In the genomic region with DNA sequence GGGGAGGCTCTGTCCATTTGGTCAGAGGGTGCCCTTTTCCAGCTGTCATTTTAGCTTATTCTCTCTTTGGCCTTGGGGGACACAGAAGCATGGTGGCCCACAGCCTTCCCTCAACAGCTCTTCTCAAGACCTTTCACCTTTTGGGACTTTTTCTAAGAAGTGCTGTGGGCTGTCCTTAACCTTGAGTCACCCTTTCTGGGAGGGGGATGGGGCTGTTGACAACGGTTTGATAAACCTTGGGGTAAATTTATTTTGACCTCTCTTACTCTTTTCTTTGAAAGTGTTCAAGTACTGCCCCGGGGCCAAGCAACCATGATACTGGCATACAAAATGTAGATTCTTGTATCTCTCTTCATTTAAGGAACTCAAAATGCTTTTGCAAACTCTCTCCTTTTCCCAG, we compare ENCODE assay signal across 2 cellular contexts.
TF ChIP-seq lines count a peak whose summit lies in the region.

No MANE protein-coding gene starts in this region.

TF ChIP-seq in HCT116, 20 proteins besides CTCF, POLR2A, EP300 and RAD21:
- TF ChIP-seq EGR1 (IDR thresholded peaks at IDR 0.05; ENCODE audit: low read depth) (no peak), ZBTB33 (IDR thresholded peaks at IDR 0.05; ENCODE audit: extremely low read depth, insufficient replicate concordance, low read length) (no peak), CBX3 (IDR thresholded peaks at IDR 0.05; ENCODE audit: low read depth) (no peak), MAX (IDR thresholded peaks at IDR 0.05) (no peak), YY1 (IDR thresholded peaks at IDR 0.05; ENCODE audit: extremely low read depth, insufficient replicate concordance, low read depth, low read length) (no peak), EZH2 (IDR thresholded peaks at IDR 0.05) (no peak), ATF3 (IDR thresholded peaks at IDR 0.05) (no peak), SIN3A (IDR thresholded peaks at IDR 0.05; ENCODE audit: low read depth) (no peak), SP1 (IDR thresholded peaks at IDR 0.05; ENCODE audit: low read depth) (no peak), TCF7L2 (IDR thresholded peaks at IDR 0.05; ENCODE audit: borderline replicate concordance, extremely low read depth, insufficient read depth, insufficient read length) (no peak), ZFX (IDR thresholded peaks at IDR 0.05) (no peak), SRF (IDR thresholded peaks at IDR 0.05; ENCODE audit: low read depth) (no peak), POLR2AphosphoS5 (IDR thresholded peaks at IDR 0.05; ENCODE audit: low read depth, low read length) (no peak), FOSL1 (IDR thresholded peaks at IDR 0.05; ENCODE audit: low read depth) (no peak), ZNF274 (IDR thresholded peaks at IDR 0.05; ENCODE audit: low read depth, low read length) (no peak), ELF1 (IDR thresholded peaks at IDR 0.05; ENCODE audit: borderline replicate concordance, low read depth) (no peak), JUND (IDR thresholded peaks at IDR 0.05) (no peak), EZH2phosphoT487 (IDR thresholded peaks at IDR 0.05; ENCODE audit: borderline replicate concordance) (no peak), CEBPB (IDR thresholded peaks at IDR 0.05; ENCODE audit: low read depth) (no peak)
- TF ChIP-seq, protein P1, sequence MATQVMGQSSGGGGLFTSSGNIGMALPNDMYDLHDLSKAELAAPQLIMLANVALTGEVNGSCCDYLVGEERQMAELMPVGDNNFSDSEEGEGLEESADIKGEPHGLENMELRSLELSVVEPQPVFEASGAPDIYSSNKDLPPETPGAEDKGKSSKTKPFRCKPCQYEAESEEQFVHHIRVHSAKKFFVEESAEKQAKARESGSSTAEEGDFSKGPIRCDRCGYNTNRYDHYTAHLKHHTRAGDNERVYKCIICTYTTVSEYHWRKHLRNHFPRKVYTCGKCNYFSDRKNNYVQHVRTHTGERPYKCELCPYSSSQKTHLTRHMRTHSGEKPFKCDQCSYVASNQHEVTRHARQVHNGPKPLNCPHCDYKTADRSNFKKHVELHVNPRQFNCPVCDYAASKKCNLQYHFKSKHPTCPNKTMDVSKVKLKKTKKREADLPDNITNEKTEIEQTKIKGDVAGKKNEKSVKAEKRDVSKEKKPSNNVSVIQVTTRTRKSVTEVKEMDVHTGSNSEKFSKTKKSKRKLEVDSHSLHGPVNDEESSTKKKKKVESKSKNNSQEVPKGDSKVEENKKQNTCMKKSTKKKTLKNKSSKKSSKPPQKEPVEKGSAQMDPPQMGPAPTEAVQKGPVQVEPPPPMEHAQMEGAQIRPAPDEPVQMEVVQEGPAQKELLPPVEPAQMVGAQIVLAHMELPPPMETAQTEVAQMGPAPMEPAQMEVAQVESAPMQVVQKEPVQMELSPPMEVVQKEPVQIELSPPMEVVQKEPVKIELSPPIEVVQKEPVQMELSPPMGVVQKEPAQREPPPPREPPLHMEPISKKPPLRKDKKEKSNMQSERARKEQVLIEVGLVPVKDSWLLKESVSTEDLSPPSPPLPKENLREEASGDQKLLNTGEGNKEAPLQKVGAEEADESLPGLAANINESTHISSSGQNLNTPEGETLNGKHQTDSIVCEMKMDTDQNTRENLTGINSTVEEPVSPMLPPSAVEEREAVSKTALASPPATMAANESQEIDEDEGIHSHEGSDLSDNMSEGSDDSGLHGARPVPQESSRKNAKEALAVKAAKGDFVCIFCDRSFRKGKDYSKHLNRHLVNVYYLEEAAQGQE (IDR thresholded peaks at IDR 0.05; ENCODE audit: low read depth), result no peak

TF ChIP-seq in WTC11, 78 proteins besides CTCF, POLR2A, EP300 and RAD21:
- TF ChIP-seq TEAD4 (CRISPR knock-in tag; IDR thresholded peaks at IDR 0.05) (no peak), ZNF138 (CRISPR knock-in tag; conservative IDR thresholded peaks at IDR 0.05) (no peak), ESRRA (CRISPR knock-in tag; IDR thresholded peaks at IDR 0.05; ENCODE audit: borderline replicate concordance) (no peak), MAX (CRISPR knock-in tag; IDR thresholded peaks at IDR 0.05) (no peak), CREM (CRISPR knock-in tag; IDR thresholded peaks at IDR 0.05) (no peak), PRRX2 (CRISPR knock-in tag; IDR thresholded peaks at IDR 0.05) (no peak), ELF4 (CRISPR knock-in tag; IDR thresholded peaks at IDR 0.05; ENCODE audit: low read depth) (no peak), MLX (CRISPR knock-in tag; IDR thresholded peaks at IDR 0.05) (no peak), ZNF423 (CRISPR knock-in tag; IDR thresholded peaks at IDR 0.05) (no peak), ATF6 (CRISPR knock-in tag; IDR thresholded peaks at IDR 0.05) (no peak), ZNF219 (CRISPR knock-in tag; IDR thresholded peaks at IDR 0.05; ENCODE audit: borderline replicate concordance) (no peak), EMX1 (CRISPR knock-in tag; IDR thresholded peaks at IDR 0.05) (no peak), CREB1 (CRISPR knock-in tag; IDR thresholded peaks at IDR 0.05) (no peak), ZMAT4 (CRISPR knock-in tag; IDR thresholded peaks at IDR 0.05) (no peak)
